21 cellular contexts compared by ENCODE assay signal in the genomic region with DNA sequence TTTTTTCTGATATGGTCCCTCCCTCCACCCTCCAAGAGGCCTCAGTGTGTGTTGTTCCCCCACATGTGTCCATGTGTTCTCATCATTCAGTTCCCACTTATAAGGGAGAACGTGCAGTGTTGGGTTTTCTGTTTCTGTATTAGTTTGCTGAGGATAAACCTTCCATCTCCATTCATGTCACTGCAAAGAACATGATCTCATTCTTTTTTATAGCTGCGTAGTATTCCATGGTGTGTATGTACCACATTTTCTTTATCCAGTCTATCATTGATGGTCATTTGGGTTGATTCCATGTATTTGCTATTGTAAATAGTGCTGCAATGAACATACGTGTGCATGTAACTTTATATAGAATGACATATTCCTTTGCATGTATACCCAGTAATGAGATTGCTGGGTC. TPM values are rescaled to one million over a fixed set of nuclear protein-coding genes. Genes with fewer than 3 reads are reported as not detected.
"Had no signal": no experiment of that assay in that cellular context is flagged by ENCODE, and none has a peak within 500 bp of the region (broad histone marks: within the 10 kb centered on the region; RNA-seq: fewer than 3 reads in every experiment).

No MANE protein-coding gene starts in this region.

RNA-seq across cellular contexts. Expression of a gene that starts 19.9 kb away (rescaled TPM):
- total RNA-seq: activated naive CD4-positive, alpha-beta T cell treated with anti-CD3 and anti-CD28 coated beads for 36 hours; activated naive CD4-positive, alpha-beta T cell treated with anti-CD3 and anti-CD28 coated beads, Interleukin-2, amount 50 U/mL, for 72 hours; activated naive CD8-positive, alpha-beta T cell treated with anti-CD3 and anti-CD28 coated beads for 36 hours; activated naive CD8-positive, alpha-beta T cell treated with anti-CD3 and anti-CD28 coated beads, Interleukin-2, amount 10 ng/mL, durations not matched to agents 7 days and 5 days; activated T-cell treated with anti-CD3 and anti-CD28 coated beads, Interleukin-2, amount 50 U/mL, for 4 hours; activated T-cell treated with anti-CD3 and anti-CD28 coated beads, Interleukin-2, amount 50 U/mL, for 72 hours; activated T-helper 1 cell treated with anti-CD3 and anti-CD28 coated beads, Interleukin-12 subunit alpha, Interleukin-12 subunit beta, Interleukin-2, Interleukin-4 antibody, amounts not matched to agents 30 ng/mL and 10 ng/mL and 1 ng/mL, durations not matched to agents 14 hours and 24 hours and 36 hours; activated T-helper 17 cell treated with anti-CD3 and anti-CD28 coated beads, Interleukin-2, amount 50 U/mL, for 72 hours; activated T-helper 2 cell treated with anti-CD3 and anti-CD28 coated beads, Interferon-gamma antibody, Interleukin-2, Interleukin-4, amounts not matched to agents 10 μg/mL and 5 μg/mL and 100 μg/mL, durations not matched to agents 14 hours and 24 hours and 36 hours; adrenal gland; aorta; ascending aorta; astrocyte; body of pancreas; breast epithelium; bronchial epithelial cell; cardiac muscle cell; cardiac septum; cerebellum; chondrocyte had no signal
- polyA plus RNA-seq: adipose tissue, adrenal gland, aorta, cardiac muscle cell had no signal

RNA-seq across cellular contexts. Expression of a gene that starts 25.4 kb away (rescaled TPM):
- total RNA-seq: activated naive CD4-positive, alpha-beta T cell treated with anti-CD3 and anti-CD28 coated beads for 36 hours; activated naive CD4-positive, alpha-beta T cell treated with anti-CD3 and anti-CD28 coated beads, Interleukin-2, amount 50 U/mL, for 72 hours; activated naive CD8-positive, alpha-beta T cell treated with anti-CD3 and anti-CD28 coated beads for 36 hours; activated naive CD8-positive, alpha-beta T cell treated with anti-CD3 and anti-CD28 coated beads, Interleukin-2, amount 10 ng/mL, durations not matched to agents 7 days and 5 days; activated T-cell treated with anti-CD3 and anti-CD28 coated beads, Interleukin-2, amount 50 U/mL, for 4 hours; activated T-cell treated with anti-CD3 and anti-CD28 coated beads, Interleukin-2, amount 50 U/mL, for 72 hours; activated T-helper 1 cell treated with anti-CD3 and anti-CD28 coated beads, Interleukin-12 subunit alpha, Interleukin-12 subunit beta, Interleukin-2, Interleukin-4 antibody, amounts not matched to agents 30 ng/mL and 10 ng/mL and 1 ng/mL, durations not matched to agents 14 hours and 24 hours and 36 hours; activated T-helper 17 cell treated with anti-CD3 and anti-CD28 coated beads, Interleukin-2, amount 50 U/mL, for 72 hours; activated T-helper 2 cell treated with anti-CD3 and anti-CD28 coated beads, Interferon-gamma antibody, Interleukin-2, Interleukin-4, amounts not matched to agents 10 μg/mL and 5 μg/mL and 100 μg/mL, durations not matched to agents 14 hours and 24 hours and 36 hours; adrenal gland; aorta; ascending aorta; astrocyte; body of pancreas; breast epithelium; bronchial epithelial cell; cardiac muscle cell; cardiac septum; cerebellum; chondrocyte had no signal
- polyA plus RNA-seq: adipose tissue, adrenal gland, aorta, cardiac muscle cell had no signal
